ENCODE assay signal across 13 cellular contexts in the genomic region with DNA sequence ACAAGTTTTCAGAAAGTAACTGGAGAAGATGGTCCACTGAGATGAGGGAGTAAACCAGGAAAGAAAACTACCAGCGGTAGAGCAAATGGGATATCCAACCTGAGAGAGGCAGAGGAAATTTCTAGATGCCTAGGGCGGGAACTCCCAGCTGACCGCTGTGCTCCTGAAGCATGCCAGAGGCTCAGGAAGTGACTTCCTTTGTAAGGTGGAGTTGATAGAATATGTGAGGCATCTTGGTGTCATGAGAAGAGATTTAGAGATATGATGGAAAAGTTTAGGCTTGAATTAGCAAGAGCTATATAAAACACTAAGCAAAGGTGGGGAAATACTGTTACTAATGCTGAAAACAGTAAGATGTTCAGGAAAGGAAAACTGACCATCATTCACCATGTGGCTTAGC.
"Had no signal": no experiment of that assay in that cellular context is flagged by ENCODE, and none has a peak within 500 bp of the region (broad histone marks: within the 10 kb centered on the region; RNA-seq: fewer than 3 reads in every experiment).

No MANE protein-coding gene starts in this region.

- H3K27ac Mint-ChIP-seq: activated CD8-positive, alpha-beta T cell treated with anti-CD3 and anti-CD28 coated beads for 36 hours; endodermal cell; neural progenitor cell had no signal

- DNase-seq: activated CD4-positive, alpha-beta T cell treated with anti-CD3 and anti-CD28 coated beads for 48 hours; activated CD8-positive, alpha-beta T cell treated with anti-CD3 and anti-CD28 coated beads for 36 hours; activated T-cell treated with anti-CD3 and anti-CD28 coated beads, Interleukin-2, amount 50 U/mL, for 4 hours; dorsolateral prefrontal cortex; endodermal cell; islet precursor cell; left ventricle myocardium superior; ovary; stomach had no signal

- H3K9me3 Mint-ChIP-seq: activated CD8-positive, alpha-beta T cell treated with anti-CD3 and anti-CD28 coated beads for 36 hours; activated T-cell treated with anti-CD3 and anti-CD28 coated beads, Interleukin-2, amount 50 U/mL, for 4 hours; endodermal cell; T-helper 1 cell treated with Interleukin-12 subunit alpha and Interleukin-12 subunit beta and Interleukin-4 antibody, amounts not matched to agents 30 μg/mL and 1 μg/mL, for 36 hours had no signal

- ATAC-seq: activated CD8-positive, alpha-beta T cell treated with anti-CD3 and anti-CD28 coated beads for 36 hours; activated T-cell treated with anti-CD3 and anti-CD28 coated beads, Interleukin-2, amount 50 U/mL, for 4 hours; esophagus mucosa; left ventricle myocardium superior; sciatic nerve had no signal

- H3K27me3 Mint-ChIP-seq: activated CD8-positive, alpha-beta T cell treated with anti-CD3 and anti-CD28 coated beads for 36 hours had no signal

- H3K4me3 Mint-ChIP-seq: activated CD8-positive, alpha-beta T cell treated with anti-CD3 and anti-CD28 coated beads for 36 hours; activated T-cell treated with anti-CD3 and anti-CD28 coated beads, Interleukin-2, amount 50 U/mL, for 4 hours; endodermal cell; neural progenitor cell; T-helper 1 cell treated with Interleukin-12 subunit alpha and Interleukin-12 subunit beta and Interleukin-4 antibody, amounts not matched to agents 30 μg/mL and 1 μg/mL, for 36 hours had no signal
